In the genomic region with DNA sequence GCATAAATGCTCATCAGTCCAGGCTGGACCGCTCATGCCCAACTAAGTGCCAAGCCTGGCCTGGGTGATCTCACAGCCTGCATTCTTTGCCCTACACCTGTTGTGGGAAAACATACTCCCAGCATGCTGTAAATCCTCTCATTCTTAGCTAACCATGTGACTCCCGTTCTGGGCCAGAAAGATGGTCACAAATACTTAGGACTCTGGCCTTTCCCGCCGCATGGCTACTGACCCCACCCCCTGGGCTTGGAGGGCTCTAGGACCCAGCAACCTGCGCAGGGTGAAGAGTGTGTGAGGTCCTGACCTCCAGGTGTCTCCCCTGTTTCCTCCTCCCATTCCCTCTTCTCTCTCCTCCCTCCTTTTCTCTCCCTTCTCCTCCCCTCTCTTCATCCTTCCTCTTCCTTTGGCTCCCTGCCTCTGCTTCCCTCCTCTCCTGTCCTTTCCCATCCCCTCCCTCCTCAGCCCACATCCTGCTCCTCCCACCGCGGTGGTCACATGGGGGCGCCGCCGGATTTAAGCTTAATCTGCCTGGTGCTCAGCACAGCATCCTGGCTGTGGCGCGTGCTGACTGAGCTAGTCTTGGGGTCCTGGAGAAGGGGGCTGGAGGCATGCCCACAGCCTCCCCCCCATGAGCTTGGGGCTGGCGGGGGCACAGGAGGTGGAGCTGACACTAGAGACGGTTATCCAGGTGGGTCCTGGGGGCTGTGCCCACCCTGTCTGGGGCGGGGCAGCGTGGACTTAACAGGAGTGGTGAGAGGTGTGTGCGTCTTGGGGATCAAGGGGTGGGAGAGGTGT, we compare ENCODE assay signal across 1 cellular context.
TF ChIP-seq lines count a peak whose summit lies in the region.

A gene with protein sequence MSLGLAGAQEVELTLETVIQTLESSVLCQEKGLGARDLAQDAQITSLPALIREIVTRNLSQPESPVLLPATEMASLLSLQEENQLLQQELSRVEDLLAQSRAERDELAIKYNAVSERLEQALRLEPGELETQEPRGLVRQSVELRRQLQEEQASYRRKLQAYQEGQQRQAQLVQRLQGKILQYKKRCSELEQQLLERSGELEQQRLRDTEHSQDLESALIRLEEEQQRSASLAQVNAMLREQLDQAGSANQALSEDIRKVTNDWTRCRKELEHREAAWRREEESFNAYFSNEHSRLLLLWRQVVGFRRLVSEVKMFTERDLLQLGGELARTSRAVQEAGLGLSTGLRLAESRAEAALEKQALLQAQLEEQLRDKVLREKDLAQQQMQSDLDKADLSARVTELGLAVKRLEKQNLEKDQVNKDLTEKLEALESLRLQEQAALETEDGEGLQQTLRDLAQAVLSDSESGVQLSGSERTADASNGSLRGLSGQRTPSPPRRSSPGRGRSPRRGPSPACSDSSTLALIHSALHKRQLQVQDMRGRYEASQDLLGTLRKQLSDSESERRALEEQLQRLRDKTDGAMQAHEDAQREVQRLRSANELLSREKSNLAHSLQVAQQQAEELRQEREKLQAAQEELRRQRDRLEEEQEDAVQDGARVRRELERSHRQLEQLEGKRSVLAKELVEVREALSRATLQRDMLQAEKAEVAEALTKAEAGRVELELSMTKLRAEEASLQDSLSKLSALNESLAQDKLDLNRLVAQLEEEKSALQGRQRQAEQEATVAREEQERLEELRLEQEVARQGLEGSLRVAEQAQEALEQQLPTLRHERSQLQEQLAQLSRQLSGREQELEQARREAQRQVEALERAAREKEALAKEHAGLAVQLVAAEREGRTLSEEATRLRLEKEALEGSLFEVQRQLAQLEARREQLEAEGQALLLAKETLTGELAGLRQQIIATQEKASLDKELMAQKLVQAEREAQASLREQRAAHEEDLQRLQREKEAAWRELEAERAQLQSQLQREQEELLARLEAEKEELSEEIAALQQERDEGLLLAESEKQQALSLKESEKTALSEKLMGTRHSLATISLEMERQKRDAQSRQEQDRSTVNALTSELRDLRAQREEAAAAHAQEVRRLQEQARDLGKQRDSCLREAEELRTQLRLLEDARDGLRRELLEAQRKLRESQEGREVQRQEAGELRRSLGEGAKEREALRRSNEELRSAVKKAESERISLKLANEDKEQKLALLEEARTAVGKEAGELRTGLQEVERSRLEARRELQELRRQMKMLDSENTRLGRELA (N-terminal part only) (plus strand): TSS at position 541 of the 795 bp plus-strand sequence. CDS start 88 bp downstream, at position 629.

TF ChIP-seq in HCT116, 20 proteins besides CTCF, POLR2A, EP300 and RAD21:
- TF ChIP-seq ZFX (IDR thresholded peaks at IDR 0.05) = no peak
